In the genomic region with DNA sequence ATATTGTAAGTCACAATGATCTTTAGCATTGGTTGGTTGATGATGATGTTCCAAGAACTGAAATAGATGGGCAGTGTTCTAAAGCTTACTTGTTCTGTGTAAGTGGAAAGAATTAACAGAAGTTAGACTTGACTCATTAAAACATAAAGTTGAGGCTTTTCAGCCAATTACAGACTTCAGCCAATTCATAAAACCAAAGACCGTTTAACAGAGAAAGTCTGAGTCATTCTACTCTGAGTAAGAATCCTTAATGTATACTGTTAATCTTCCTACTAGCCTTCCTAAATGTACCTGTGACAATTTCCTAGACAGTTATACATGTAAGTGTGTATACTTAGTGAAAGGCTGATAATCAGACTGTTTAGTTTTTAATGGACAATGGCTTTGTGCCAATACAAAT, we compare ENCODE assay signal across 27 cellular contexts.
"Had no signal": no experiment of that assay in that cellular context is flagged by ENCODE, and none has a peak within 500 bp of the region (broad histone marks: within the 10 kb centered on the region; RNA-seq: fewer than 3 reads in every experiment).

No MANE protein-coding gene starts in this region.

- H3K4me1 Mint-ChIP-seq: activated B cell treated with CpG ODN at 0.5 μM for 24 hours; activated CD4-positive, alpha-beta T cell treated with anti-CD3 and anti-CD28 coated beads, Interleukin-2, amount 10 ng/mL, durations not matched to agents 24 days and 14 days; activated CD8-positive, alpha-beta memory T cell treated with anti-CD3 and anti-CD28 coated beads, Interleukin-2, amount 10 ng/mL, durations not matched to agents 7 days and 5 days; activated naive CD8-positive, alpha-beta T cell treated with anti-CD3 and anti-CD28 coated beads, Interleukin-2, amount 50 U/mL, for 24 hours; brain; central memory CD8-positive, alpha-beta T cell; T-cell had no signal

- H3K27ac Mint-ChIP-seq: activated B cell treated with CpG ODN at 0.5 μM for 24 hours; activated CD4-positive, alpha-beta T cell treated with anti-CD3 and anti-CD28 coated beads, Interleukin-2, amount 10 ng/mL, durations not matched to agents 24 days and 14 days; activated CD8-positive, alpha-beta memory T cell treated with anti-CD3 and anti-CD28 coated beads, Interleukin-2, amount 10 ng/mL, durations not matched to agents 7 days and 5 days; activated naive CD4-positive, alpha-beta T cell treated with anti-CD3 and anti-CD28 coated beads, Interleukin-2, amount 50 U/mL, for 72 hours; activated naive CD8-positive, alpha-beta T cell treated with anti-CD3 and anti-CD28 coated beads, Interleukin-2, amount 50 U/mL, for 24 hours; activated T-cell treated with anti-CD3 and anti-CD28 coated beads, Interleukin-2, amount 50 U/mL, for 24 hours; brain; T-cell had no signal

- H3K36me3 Mint-ChIP-seq: activated CD8-positive, alpha-beta memory T cell treated with anti-CD3 and anti-CD28 coated beads, Interleukin-2, amount 10 ng/mL, durations not matched to agents 7 days and 5 days; activated naive CD4-positive, alpha-beta T cell treated with anti-CD3 and anti-CD28 coated beads, Interleukin-2, amount 50 U/mL, for 72 hours; brain; T-cell had no signal

- FAIRE-seq: TTC549 had no signal

- H3K9me3 Mint-ChIP-seq: activated naive CD8-positive, alpha-beta T cell treated with anti-CD3 and anti-CD28 coated beads, Interleukin-2, amount 50 U/mL, for 24 hours; brain had no signal

- H3K27me3 Mint-ChIP-seq: activated B cell treated with CpG ODN at 0.5 μM for 24 hours; activated CD4-positive, alpha-beta T cell treated with anti-CD3 and anti-CD28 coated beads, Interleukin-2, amount 10 ng/mL, durations not matched to agents 24 days and 14 days; activated CD8-positive, alpha-beta memory T cell treated with anti-CD3 and anti-CD28 coated beads, Interleukin-2, amount 10 ng/mL, durations not matched to agents 7 days and 5 days; activated naive CD8-positive, alpha-beta T cell treated with anti-CD3 and anti-CD28 coated beads, Interleukin-2, amount 50 U/mL, for 24 hours; activated T-cell treated with anti-CD3 and anti-CD28 coated beads, Interleukin-2, amount 50 U/mL, for 24 hours; brain; central memory CD8-positive, alpha-beta T cell; T-cell had no signal

- DNase-seq: activated B cell treated with CpG ODN at 0.5 μM for 24 hours; activated CD4-positive, alpha-beta T cell treated with anti-CD3 and anti-CD28 coated beads for 1 hour; activated CD4-positive, alpha-beta T cell treated with anti-CD3 and anti-CD28 coated beads, Interleukin-2, amount 10 ng/mL, durations not matched to agents 24 days and 14 days; activated CD4-positive, alpha-beta T cell treated with anti-CD3 and anti-CD28 coated beads, Interleukin-2, amount 50 U/mL, for 48 hours; activated CD8-positive, alpha-beta memory T cell treated with anti-CD3 and anti-CD28 coated beads, Interleukin-2, amount 10 ng/mL, durations not matched to agents 7 days and 5 days; activated effector memory CD4-positive, alpha-beta T cell treated with anti-CD3 and anti-CD28 coated beads, Interleukin-2, amount 50 U/mL, for 16 hours; activated naive CD4-positive, alpha-beta T cell treated with Interleukin-2 at 50 U/mL for 16 hours; activated naive CD8-positive, alpha-beta T cell treated with anti-CD3 and anti-CD28 coated beads, Interleukin-2, amount 50 U/mL, for 24 hours; activated T-cell treated with anti-CD3 and anti-CD28 coated beads, Interleukin-2, amount 50 U/mL, for 24 hours; amniotic stem cell; KG1; NCI-H1048; NCI-H1694; NCI-H2029; NCI-H2171 treated with DMSO at 0.1 percent for 48 hours; NCI-H226; NCI-H510A; NCI-H526 treated with DMSO at 0.1 percent for 48 hours; PC-9; SIG-M5; T-cell; T-helper 2 cell; T1000 had no signal

- H3K4me3 Mint-ChIP-seq: activated B cell treated with CpG ODN at 0.5 μM for 24 hours; activated CD4-positive, alpha-beta T cell treated with anti-CD3 and anti-CD28 coated beads, Interleukin-2, amount 10 ng/mL, durations not matched to agents 24 days and 14 days; activated CD8-positive, alpha-beta memory T cell treated with anti-CD3 and anti-CD28 coated beads, Interleukin-2, amount 10 ng/mL, durations not matched to agents 7 days and 5 days; activated naive CD8-positive, alpha-beta T cell treated with anti-CD3 and anti-CD28 coated beads, Interleukin-2, amount 50 U/mL, for 24 hours; activated T-cell treated with anti-CD3 and anti-CD28 coated beads, Interleukin-2, amount 50 U/mL, for 24 hours; brain; central memory CD8-positive, alpha-beta T cell; T-cell had no signal
